Comparison of ENCODE assay signal across 8 cellular contexts in the genomic region with DNA sequence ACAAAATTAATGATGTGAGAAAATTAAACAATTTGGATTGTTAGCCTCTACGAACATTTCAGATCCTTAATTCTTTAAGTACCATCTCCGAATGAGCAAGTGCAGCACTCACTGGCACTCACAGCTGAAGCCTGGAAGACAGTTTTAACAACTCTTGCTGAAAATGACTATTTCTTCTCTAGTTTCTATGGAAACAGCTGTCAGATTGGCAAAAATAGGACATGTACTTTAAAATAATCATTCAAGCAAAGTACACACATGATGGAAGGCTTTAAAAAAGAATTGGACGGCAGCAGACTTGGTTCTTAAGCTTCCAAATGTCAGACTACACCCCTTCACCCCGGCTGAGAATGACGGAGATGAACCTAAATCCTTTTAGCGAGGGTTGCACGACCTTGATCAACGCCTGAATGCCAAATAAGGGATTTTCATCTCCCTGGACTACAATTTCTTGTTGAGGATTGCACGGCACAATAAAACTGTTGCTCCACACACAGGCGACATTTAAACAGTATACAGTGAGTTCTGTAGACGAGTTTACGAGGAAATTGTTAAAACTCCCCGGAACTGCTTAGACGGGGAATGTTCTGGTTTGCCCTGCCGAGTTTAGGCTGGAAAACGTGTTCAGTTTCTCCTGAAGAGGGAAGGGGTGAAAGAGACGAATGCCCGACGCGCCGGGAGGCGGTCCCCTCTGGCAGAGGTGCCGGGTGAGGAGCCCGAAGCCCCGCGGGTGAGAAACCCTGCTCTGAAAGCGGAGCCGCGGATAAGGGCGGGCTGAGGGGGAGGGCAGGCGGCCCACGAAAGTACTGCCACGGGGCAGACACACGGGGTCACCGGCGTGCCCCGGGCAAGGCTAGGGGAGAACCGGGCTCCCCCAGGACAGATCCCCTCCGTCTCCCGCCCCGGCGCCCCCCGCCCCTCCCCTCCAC. TPM values are rescaled to one million over a fixed set of nuclear protein-coding genes. Genes with fewer than 3 reads are reported as not detected.
DNase-seq lines count a peak whose midpoint lies in the region; ATAC-seq and TF ChIP-seq lines count a peak whose summit lies in the region.

No MANE protein-coding gene starts in this region.

- peaks cover 21% of the 10 kb centered on the region for H3K36me3 Mint-ChIP-seq in Calu3 (ENCODE audit: insufficient read depth, unreplicated experiment)
- H3K36me3 Mint-ChIP-seq in activated T-helper 17 cell treated with anti-CD3 and anti-CD28 coated beads, Interleukin-2, amount 50 U/mL, for 72 hours (ENCODE audit: low read depth), result no peaks in the 10 kb centered on the region
- H3K36me3 Mint-ChIP-seq in naive thymus-derived CD4-positive, alpha-beta T cell, result no peaks in the 10 kb centered on the region
- peaks cover 9% of the 10 kb centered on the region for H3K36me3 Mint-ChIP-seq in stimulated activated effector memory CD8-positive, alpha-beta T cell treated with anti-CD3 and anti-CD28 coated beads, Interleukin-12 subunit alpha, Interleukin-12 subunit beta, amount 100 ng/mL, for 72 hours

- no peaks in the 10 kb centered on the region for H3K79me2 ChIP-seq in fibroblast of lung (ENCODE audit: control insufficient read depth, insufficient read depth, low read length)

- peaks cover 28% of the 10 kb centered on the region for H3K4me1 Mint-ChIP-seq in Calu3 (ENCODE audit: low read depth, unreplicated experiment)
- H3K4me1 Mint-ChIP-seq in activated T-helper 17 cell treated with anti-CD3 and anti-CD28 coated beads, Interleukin-2, amount 50 U/mL, for 72 hours, result peaks cover 6% of the 10 kb centered on the region
- peaks cover 11 to 48% (median 33%) of the 10 kb centered on the region in 7 donors for H3K4me1 Mint-ChIP-seq in naive thymus-derived CD4-positive, alpha-beta T cell
- peaks cover 23% of the 10 kb centered on the region for H3K4me1 Mint-ChIP-seq in stimulated activated effector memory CD8-positive, alpha-beta T cell treated with anti-CD3 and anti-CD28 coated beads, Interleukin-12 subunit alpha, Interleukin-12 subunit beta, amount 100 ng/mL, for 72 hours

- ATAC-seq in GM21515 (IDR thresholded peaks at IDR 0.05; ENCODE audit: unreplicated experiment), result peak; percentile 40
- ATAC-seq in Panc1, result peak; percentile 87
- peak; percentile 67 for ATAC-seq in activated T-helper 17 cell treated with anti-CD3 and anti-CD28 coated beads, Interleukin-2, amount 50 U/mL, for 72 hours (replicated peaks)
- ATAC-seq in naive thymus-derived CD4-positive, alpha-beta T cell, result peak; percentile 69
- peak; percentile 89 for ATAC-seq in stimulated activated effector memory CD8-positive, alpha-beta T cell treated with anti-CD3 and anti-CD28 coated beads, Interleukin-12 subunit alpha, Interleukin-12 subunit beta, amount 100 ng/mL, for 72 hours

- intact Hi-C loops in Calu3 (cut with micrococcal nuclease; ENCODE audit: unreplicated experiment) (loop anchor here (2.0 to 10.0 kb wide), 3 partner anchors 27 to 1219 kb away; no protein-coding TSS in a partner anchor), Panc1 (cut with micrococcal nuclease; ENCODE audit: unreplicated experiment) (no loop called here)
- intact Hi-C loops in naive thymus-derived CD4-positive, alpha-beta T cell (cut with micrococcal nuclease), result loop anchor here (1.0 to 10.0 kb wide), 18 partner anchors 17 to 1714 kb away; a partner anchor contains a TSS

- H3K27ac Mint-ChIP-seq in Calu3 (ENCODE audit: unreplicated experiment), result peak overlapping the region; percentile 94
- peak overlapping the region; percentile 93 for H3K27ac Mint-ChIP-seq in activated T-helper 17 cell treated with anti-CD3 and anti-CD28 coated beads, Interleukin-2, amount 50 U/mL, for 72 hours
- peak overlapping the region; percentile 95 to 99 (median 98) for H3K27ac Mint-ChIP-seq in naive thymus-derived CD4-positive, alpha-beta T cell
- peak overlapping the region; percentile 99 for H3K27ac Mint-ChIP-seq in stimulated activated effector memory CD8-positive, alpha-beta T cell treated with anti-CD3 and anti-CD28 coated beads, Interleukin-12 subunit alpha, Interleukin-12 subunit beta, amount 100 ng/mL, for 72 hours

- no peaks in the 10 kb centered on the region for H3K9me3 ChIP-seq in HUES6 (ENCODE audit: control insufficient read depth, insufficient read depth, low read depth, low read length)
- H3K9me3 ChIP-seq in Panc1 (ENCODE audit: control insufficient read depth, insufficient read depth, low read depth, low read length), result no peaks in the 10 kb centered on the region
- H3K9me3 ChIP-seq in fibroblast of lung (ENCODE audit: control insufficient read depth, insufficient read depth, low read depth, low read length), result no peaks in the 10 kb centered on the region
- no peaks in the 10 kb centered on the region for H3K9me3 ChIP-seq in naive thymus-derived CD4-positive, alpha-beta T cell (ENCODE audit: control insufficient read depth in 2 of 3, low read length in 3 of 3)

- H3K27ac ChIP-seq in HUES6 (ENCODE audit: low read depth, low read length), result peak overlapping the region; percentile 68; the same call in 1 of the 2 replicates
- H3K27ac ChIP-seq in Panc1 (ENCODE audit: low read length), result peak overlapping the region; percentile 94
- H3K27ac ChIP-seq in fibroblast of lung (ENCODE audit: insufficient read depth, low read length), result peak overlapping the region; percentile 85
- H3K27ac ChIP-seq in naive thymus-derived CD4-positive, alpha-beta T cell (ENCODE audit: low read depth, low read length), result peak overlapping the region; percentile 95

- in situ Hi-C loops in Panc1 (cut with HindIII; ENCODE audit: low pct_unique_long_range_greater_than_20kb, low sequenced_read_pairs), result no loop called here

- peak; percentile 68 for DNase-seq in Calu3
- DNase-seq in Panc1 (ENCODE audit: low read depth, low spot score), result no peak
- DNase-seq in fibroblast of lung (ENCODE audit: low read depth in 2 of 2), result peak; percentile 67 to 83
- peak; percentile 58 to 87 (median 78) for DNase-seq in naive thymus-derived CD4-positive, alpha-beta T cell
- peak; percentile 69 to 88 for DNase-seq in stimulated activated effector memory CD8-positive, alpha-beta T cell treated with anti-CD3 and anti-CD28 coated beads, Interleukin-12 subunit alpha, Interleukin-12 subunit beta, amount 100 ng/mL, for 72 hours (ENCODE audit: low spot score in 2 of 2)

- H3K36me3 ChIP-seq in HUES6 (ENCODE audit: control insufficient read depth, insufficient read depth, low read length) (no peaks in the 10 kb centered on the region), Panc1 (ENCODE audit: control insufficient read depth, insufficient read depth, low read length) (no peaks in the 10 kb centered on the region), fibroblast of lung (ENCODE audit: control insufficient read depth, insufficient read depth, low read length) (no peaks in the 10 kb centered on the region)
- no peaks in the 10 kb centered on the region for H3K36me3 ChIP-seq in naive thymus-derived CD4-positive, alpha-beta T cell (ENCODE audit: control insufficient read depth in 2 of 3, insufficient read depth in 3 of 3, low read length in 3 of 3)

- no TSS peak for BruUV-seq in Calu3 (replicated peaks; lab: Mats Ljungman, UMichigan)
- TSS peak; percentile 89 for BruUV-seq in Panc1 (replicated peaks; lab: Mats Ljungman, UMichigan)

- H3K9ac ChIP-seq in HUES6 (ENCODE audit: low read length), result peak overlapping the region; percentile 81
- H3K9ac ChIP-seq in fibroblast of lung (ENCODE audit: insufficient read depth, low read length), result peak overlapping the region; percentile 89

- H3K4me2 ChIP-seq in fibroblast of lung (ENCODE audit: extremely low read depth, insufficient read depth, low read length), result peak overlapping the region; percentile 59

- CTCF ChIA-PET in Calu3 (lab: Charles Lee) (interaction anchor here (0.7 to 1.8 kb wide), 8 partner anchors 16 to 107 kb away, joined by 3 to 19 read pairs (median 3); no protein-coding TSS in a partner anchor), Panc1 (lab: Charles Lee) (interaction anchor here (0.7 to 1.4 kb wide), 3 partner anchors 29 to 513 kb away, joined by 3 to 4 read pairs (median 4); no protein-coding TSS in a partner anchor)
- CTCF ChIA-PET in naive thymus-derived CD4-positive, alpha-beta T cell (lab: Charles Lee), result interaction anchor here (0.6 to 3.6 kb wide), 11 partner anchors 8 to 1714 kb away, joined by 3 to 41 read pairs (median 5); no protein-coding TSS in a partner anchor

- H2AFZ ChIP-seq in fibroblast of lung (ENCODE audit: low read length), result peak overlapping the region; percentile 58

- H3K9me3 Mint-ChIP-seq in Calu3 (ENCODE audit: low read depth, unreplicated experiment), result no peaks in the 10 kb centered on the region
- no peaks in the 10 kb centered on the region for H3K9me3 Mint-ChIP-seq in activated T-helper 17 cell treated with anti-CD3 and anti-CD28 coated beads, Interleukin-2, amount 50 U/mL, for 72 hours
- no peaks in the 10 kb centered on the region for H3K9me3 Mint-ChIP-seq in naive thymus-derived CD4-positive, alpha-beta T cell
- no peaks in the 10 kb centered on the region for H3K9me3 Mint-ChIP-seq in stimulated activated effector memory CD8-positive, alpha-beta T cell treated with anti-CD3 and anti-CD28 coated beads, Interleukin-12 subunit alpha, Interleukin-12 subunit beta, amount 100 ng/mL, for 72 hours

- peak overlapping the region; percentile 85 for H3K4me3 Mint-ChIP-seq in Calu3 (ENCODE audit: low read depth, unreplicated experiment)
- H3K4me3 Mint-ChIP-seq in activated T-helper 17 cell treated with anti-CD3 and anti-CD28 coated beads, Interleukin-2, amount 50 U/mL, for 72 hours, result peak overlapping the region; percentile 87
- peak overlapping the region; percentile 92 to 98 (median 96) for H3K4me3 Mint-ChIP-seq in naive thymus-derived CD4-positive, alpha-beta T cell
- H3K4me3 Mint-ChIP-seq in stimulated activated effector memory CD8-positive, alpha-beta T cell treated with anti-CD3 and anti-CD28 coated beads, Interleukin-12 subunit alpha, Interleukin-12 subunit beta, amount 100 ng/mL, for 72 hours, result peak overlapping the region; percentile 82

- no peaks in the 10 kb centered on the region for H3K27me3 ChIP-seq in HUES6 (ENCODE audit: control insufficient read depth, insufficient read depth, low read length)
- H3K27me3 ChIP-seq in Panc1 (ENCODE audit: control insufficient read depth, insufficient read depth, low read length), result no peaks in the 10 kb centered on the region; the same call in 1 of the 2 replicates
- H3K27me3 ChIP-seq in fibroblast of lung (ENCODE audit: control insufficient read depth, insufficient read depth, low read length), result no peaks in the 10 kb centered on the region
- no peaks in the 10 kb centered on the region for H3K27me3 ChIP-seq in naive thymus-derived CD4-positive, alpha-beta T cell (ENCODE audit: control insufficient read depth in 2 of 2, insufficient read depth in 2 of 2, low read length in 2 of 2)

- peak overlapping the region; percentile 88 for H3K4me3 ChIP-seq in HUES6 (ENCODE audit: low read depth, low read length)
- peak overlapping the region; percentile 77 to 93 for H3K4me3 ChIP-seq in Panc1 (ENCODE audit: low read depth in 2 of 2, low read length in 2 of 2)
- peak overlapping the region; percentile 39 to 97 (median 73) for H3K4me3 ChIP-seq in fibroblast of lung (replicated peaks in 1 of 4; ENCODE audit: control extremely low read depth in 1 of 4, insufficient read depth in 1 of 4, low read depth in 3 of 4, low read length in 4 of 4)
- peak overlapping the region; percentile 65 for H3K4me3 ChIP-seq in naive thymus-derived CD4-positive, alpha-beta T cell (ENCODE audit: low read length)

- TF ChIP-seq CTCF in Calu3 (IDR thresholded peaks at IDR 0.05; ENCODE audit: unreplicated experiment), result no peak
- no peak for TF ChIP-seq CTCF in Panc1 (IDR thresholded peaks at IDR 0.05)
- TF ChIP-seq CTCF in fibroblast of lung (conservative IDR thresholded peaks at IDR 0.05 in 1 of 2, IDR thresholded peaks at IDR 0.05 in 1 of 2; ENCODE audit: low read depth in 1 of 2, low read length in 2 of 2), result no peak

- POLR2A ChIA-PET in Panc1 (lab: Charles Lee), result interaction anchor here (0.6 kb wide), 1 partner anchor 659 kb away, joined by 3 read pairs; no protein-coding TSS in a partner anchor
- POLR2A ChIA-PET in naive thymus-derived CD4-positive, alpha-beta T cell (lab: Charles Lee), result interaction anchor here (0.6 to 2.6 kb wide), 11 partner anchors 10 to 750 kb away, joined by 3 to 13 read pairs (median 3); a partner anchor contains a TSS

- H3K4me1 ChIP-seq in HUES6 (ENCODE audit: control insufficient read depth, insufficient read depth, low read length) (peaks cover 4% of the 10 kb centered on the region; the same call in 1 of the 2 replicates), Panc1 (ENCODE audit: control insufficient read depth, insufficient read depth, low read length) (peaks cover 7% of the 10 kb centered on the region), fibroblast of lung (ENCODE audit: control insufficient read depth, extremely low read depth, insufficient read depth, low read length) (no peaks in the 10 kb centered on the region)
- H3K4me1 ChIP-seq in naive thymus-derived CD4-positive, alpha-beta T cell (ENCODE audit: control insufficient read depth in 2 of 2, insufficient read depth in 2 of 2, low read length in 2 of 2), result peaks cover 7% of the 10 kb centered on the region in 2 donors

- no peaks in the 10 kb centered on the region for H3K27me3 Mint-ChIP-seq in Calu3 (ENCODE audit: unreplicated experiment)
- H3K27me3 Mint-ChIP-seq in activated T-helper 17 cell treated with anti-CD3 and anti-CD28 coated beads, Interleukin-2, amount 50 U/mL, for 72 hours, result peaks cover 8% of the 10 kb centered on the region
- peaks cover 0 to 25% (median 0%) of the 10 kb centered on the region in 5 donors for H3K27me3 Mint-ChIP-seq in naive thymus-derived CD4-positive, alpha-beta T cell

- no peaks in the 10 kb centered on the region for H4K20me1 ChIP-seq in fibroblast of lung (ENCODE audit: control insufficient read depth, extremely low read depth, insufficient read depth, low read length)

RNA-seq across cellular contexts. Expression of a gene that starts 0.7 kb away (rescaled TPM):
- 25.4 and 35.2 TPM in 2 replicates for total RNA-seq in Calu3 (2022)
- 16.6 TPM for total RNA-seq in Panc1 (2021; ENCODE audit: unreplicated experiment)
- 8.8 TPM for polyA plus RNA-seq in Panc1 (2012; ENCODE audit: insufficient read length)
- total RNA-seq in activated T-helper 17 cell treated with anti-CD3 and anti-CD28 coated beads, Interleukin-2, amount 50 U/mL, for 72 hours, result 10 to 100 TPM in 1 of 2 donors, 1 to 10 TPM in 1; 4.8 to 11.1 TPM
- 40.3 and 47.1 TPM in 2 replicates for total RNA-seq in fibroblast of lung
- polyA plus RNA-seq in fibroblast of lung, result 13.9 and 14.6 TPM in 2 replicates
- polyA plus RNA-seq in fibroblast of lung (2012), result 9.6 and 10.7 TPM in 2 replicates
- polyA minus RNA-seq in fibroblast of lung (ENCODE audit: low replicate concordance), result 8.3 and 12.3 TPM in 2 replicates
- total RNA-seq in naive thymus-derived CD4-positive, alpha-beta T cell, result 10 to 100 TPM; 22.7 to 72.5 (median 46.5) TPM
- polyA plus RNA-seq in naive thymus-derived CD4-positive, alpha-beta T cell, result 10 to 100 TPM; 42.1 to 49.0 TPM

RNA-seq across cellular contexts. Expression of a gene that starts 31.2 kb away (rescaled TPM):
- total RNA-seq in Calu3 (2022) (293 TPM in 2 replicates), Panc1 (2021; ENCODE audit: unreplicated experiment) (0.28 TPM), fibroblast of lung (0.17 and 0.26 TPM in 2 replicates)
- 0.22 TPM for polyA plus RNA-seq in Panc1 (2012; ENCODE audit: insufficient read length)
- total RNA-seq in activated T-helper 17 cell treated with anti-CD3 and anti-CD28 coated beads, Interleukin-2, amount 50 U/mL, for 72 hours, result 1 to 10 TPM in 1 of 2 donors, not detected in 1; 1.1 TPM
- 0.22 TPM in 1 of 2 replicates, not detected in the other for polyA plus RNA-seq in fibroblast of lung
- polyA plus RNA-seq in fibroblast of lung (2012), result 0.05 and 0.26 TPM in 2 replicates
- polyA minus RNA-seq in fibroblast of lung (ENCODE audit: low replicate concordance), result 0.35 TPM in 1 of 2 replicates, not detected in the other
- total RNA-seq in naive thymus-derived CD4-positive, alpha-beta T cell, result under 1 TPM in 1 of 5 experiments, not detected in 4; 0.42 TPM
- not detected for polyA plus RNA-seq in naive thymus-derived CD4-positive, alpha-beta T cell

Comparison
In these comparisons a context has a peak if more than half of its experiments do, and no peak if none do; other contexts are left out.
1. RNA of a gene that starts 31.2 kb away (total RNA-seq): 293 TPM in Calu3; 1.1 TPM in activated T-helper 17 cell treated with anti-CD3 and anti-CD28 coated beads, Interleukin-2, amount 50 U/mL, for 72 hours, 0.28 TPM in Panc1 (single experiment), 0.17 to 0.26 TPM in fibroblast of lung and 0.42 TPM in naive thymus-derived CD4-positive, alpha-beta T cell; every median in the first group is over 100 times any median in the second.
2. Peak in every context shown above with its lines, with median percentiles within 50 percentile points of each other: H3K27ac Mint-ChIP-seq, H3K4me3 Mint-ChIP-seq, ATAC-seq, H3K27ac ChIP-seq and H3K4me3 ChIP-seq.